ENCODE assay signal across 1 cellular context in the genomic region with DNA sequence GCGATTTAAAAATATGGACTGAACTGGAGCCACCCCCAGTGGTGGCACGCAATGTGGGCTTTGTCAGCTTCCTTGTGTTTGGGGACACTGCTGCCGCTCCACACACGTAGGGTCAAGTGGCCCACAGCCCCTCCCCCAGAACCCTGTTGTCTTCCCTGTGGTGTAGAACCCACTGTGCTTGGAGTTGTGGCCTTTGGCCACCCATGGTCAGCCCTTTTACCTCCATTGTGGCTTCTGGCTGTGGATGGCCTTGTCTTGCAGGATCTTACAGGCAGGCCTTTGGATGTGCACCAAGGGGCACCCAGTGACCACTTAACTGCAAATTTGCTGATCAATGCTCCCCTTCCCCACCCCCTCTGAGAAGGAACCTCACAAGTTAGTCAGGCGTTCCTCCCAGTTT.
TF ChIP-seq lines count a peak whose summit lies in the region.

No MANE protein-coding gene starts in this region.

TF ChIP-seq in WTC11, 78 proteins besides CTCF, POLR2A, EP300 and RAD21:
- TF ChIP-seq, protein P1, sequence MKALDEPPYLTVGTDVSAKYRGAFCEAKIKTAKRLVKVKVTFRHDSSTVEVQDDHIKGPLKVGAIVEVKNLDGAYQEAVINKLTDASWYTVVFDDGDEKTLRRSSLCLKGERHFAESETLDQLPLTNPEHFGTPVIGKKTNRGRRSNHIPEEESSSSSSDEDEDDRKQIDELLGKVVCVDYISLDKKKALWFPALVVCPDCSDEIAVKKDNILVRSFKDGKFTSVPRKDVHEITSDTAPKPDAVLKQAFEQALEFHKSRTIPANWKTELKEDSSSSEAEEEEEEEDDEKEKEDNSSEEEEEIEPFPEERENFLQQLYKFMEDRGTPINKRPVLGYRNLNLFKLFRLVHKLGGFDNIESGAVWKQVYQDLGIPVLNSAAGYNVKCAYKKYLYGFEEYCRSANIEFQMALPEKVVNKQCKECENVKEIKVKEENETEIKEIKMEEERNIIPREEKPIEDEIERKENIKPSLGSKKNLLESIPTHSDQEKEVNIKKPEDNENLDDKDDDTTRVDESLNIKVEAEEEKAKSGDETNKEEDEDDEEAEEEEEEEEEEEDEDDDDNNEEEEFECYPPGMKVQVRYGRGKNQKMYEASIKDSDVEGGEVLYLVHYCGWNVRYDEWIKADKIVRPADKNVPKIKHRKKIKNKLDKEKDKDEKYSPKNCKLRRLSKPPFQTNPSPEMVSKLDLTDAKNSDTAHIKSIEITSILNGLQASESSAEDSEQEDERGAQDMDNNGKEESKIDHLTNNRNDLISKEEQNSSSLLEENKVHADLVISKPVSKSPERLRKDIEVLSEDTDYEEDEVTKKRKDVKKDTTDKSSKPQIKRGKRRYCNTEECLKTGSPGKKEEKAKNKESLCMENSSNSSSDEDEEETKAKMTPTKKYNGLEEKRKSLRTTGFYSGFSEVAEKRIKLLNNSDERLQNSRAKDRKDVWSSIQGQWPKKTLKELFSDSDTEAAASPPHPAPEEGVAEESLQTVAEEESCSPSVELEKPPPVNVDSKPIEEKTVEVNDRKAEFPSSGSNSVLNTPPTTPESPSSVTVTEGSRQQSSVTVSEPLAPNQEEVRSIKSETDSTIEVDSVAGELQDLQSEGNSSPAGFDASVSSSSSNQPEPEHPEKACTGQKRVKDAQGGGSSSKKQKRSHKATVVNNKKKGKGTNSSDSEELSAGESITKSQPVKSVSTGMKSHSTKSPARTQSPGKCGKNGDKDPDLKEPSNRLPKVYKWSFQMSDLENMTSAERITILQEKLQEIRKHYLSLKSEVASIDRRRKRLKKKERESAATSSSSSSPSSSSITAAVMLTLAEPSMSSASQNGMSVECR (CRISPR knock-in tag; IDR thresholded peaks at IDR 0.05; ENCODE audit: borderline replicate concordance): no peak
- TF ChIP-seq ATF1 (CRISPR knock-in tag; IDR thresholded peaks at IDR 0.05): no peak
- peak; percentile 89 for TF ChIP-seq ZNF423 (CRISPR knock-in tag; IDR thresholded peaks at IDR 0.05)
- TF ChIP-seq, protein P2, sequence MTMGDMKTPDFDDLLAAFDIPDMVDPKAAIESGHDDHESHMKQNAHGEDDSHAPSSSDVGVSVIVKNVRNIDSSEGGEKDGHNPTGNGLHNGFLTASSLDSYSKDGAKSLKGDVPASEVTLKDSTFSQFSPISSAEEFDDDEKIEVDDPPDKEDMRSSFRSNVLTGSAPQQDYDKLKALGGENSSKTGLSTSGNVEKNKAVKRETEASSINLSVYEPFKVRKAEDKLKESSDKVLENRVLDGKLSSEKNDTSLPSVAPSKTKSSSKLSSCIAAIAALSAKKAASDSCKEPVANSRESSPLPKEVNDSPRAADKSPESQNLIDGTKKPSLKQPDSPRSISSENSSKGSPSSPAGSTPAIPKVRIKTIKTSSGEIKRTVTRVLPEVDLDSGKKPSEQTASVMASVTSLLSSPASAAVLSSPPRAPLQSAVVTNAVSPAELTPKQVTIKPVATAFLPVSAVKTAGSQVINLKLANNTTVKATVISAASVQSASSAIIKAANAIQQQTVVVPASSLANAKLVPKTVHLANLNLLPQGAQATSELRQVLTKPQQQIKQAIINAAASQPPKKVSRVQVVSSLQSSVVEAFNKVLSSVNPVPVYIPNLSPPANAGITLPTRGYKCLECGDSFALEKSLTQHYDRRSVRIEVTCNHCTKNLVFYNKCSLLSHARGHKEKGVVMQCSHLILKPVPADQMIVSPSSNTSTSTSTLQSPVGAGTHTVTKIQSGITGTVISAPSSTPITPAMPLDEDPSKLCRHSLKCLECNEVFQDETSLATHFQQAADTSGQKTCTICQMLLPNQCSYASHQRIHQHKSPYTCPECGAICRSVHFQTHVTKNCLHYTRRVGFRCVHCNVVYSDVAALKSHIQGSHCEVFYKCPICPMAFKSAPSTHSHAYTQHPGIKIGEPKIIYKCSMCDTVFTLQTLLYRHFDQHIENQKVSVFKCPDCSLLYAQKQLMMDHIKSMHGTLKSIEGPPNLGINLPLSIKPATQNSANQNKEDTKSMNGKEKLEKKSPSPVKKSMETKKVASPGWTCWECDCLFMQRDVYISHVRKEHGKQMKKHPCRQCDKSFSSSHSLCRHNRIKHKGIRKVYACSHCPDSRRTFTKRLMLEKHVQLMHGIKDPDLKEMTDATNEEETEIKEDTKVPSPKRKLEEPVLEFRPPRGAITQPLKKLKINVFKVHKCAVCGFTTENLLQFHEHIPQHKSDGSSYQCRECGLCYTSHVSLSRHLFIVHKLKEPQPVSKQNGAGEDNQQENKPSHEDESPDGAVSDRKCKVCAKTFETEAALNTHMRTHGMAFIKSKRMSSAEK (CRISPR knock-in tag; IDR thresholded peaks at IDR 0.05; ENCODE audit: borderline replicate concordance): 0 out of 2 replicates have a peak, but pooled peaks have one; percentile 14
- TF ChIP-seq, protein P3, sequence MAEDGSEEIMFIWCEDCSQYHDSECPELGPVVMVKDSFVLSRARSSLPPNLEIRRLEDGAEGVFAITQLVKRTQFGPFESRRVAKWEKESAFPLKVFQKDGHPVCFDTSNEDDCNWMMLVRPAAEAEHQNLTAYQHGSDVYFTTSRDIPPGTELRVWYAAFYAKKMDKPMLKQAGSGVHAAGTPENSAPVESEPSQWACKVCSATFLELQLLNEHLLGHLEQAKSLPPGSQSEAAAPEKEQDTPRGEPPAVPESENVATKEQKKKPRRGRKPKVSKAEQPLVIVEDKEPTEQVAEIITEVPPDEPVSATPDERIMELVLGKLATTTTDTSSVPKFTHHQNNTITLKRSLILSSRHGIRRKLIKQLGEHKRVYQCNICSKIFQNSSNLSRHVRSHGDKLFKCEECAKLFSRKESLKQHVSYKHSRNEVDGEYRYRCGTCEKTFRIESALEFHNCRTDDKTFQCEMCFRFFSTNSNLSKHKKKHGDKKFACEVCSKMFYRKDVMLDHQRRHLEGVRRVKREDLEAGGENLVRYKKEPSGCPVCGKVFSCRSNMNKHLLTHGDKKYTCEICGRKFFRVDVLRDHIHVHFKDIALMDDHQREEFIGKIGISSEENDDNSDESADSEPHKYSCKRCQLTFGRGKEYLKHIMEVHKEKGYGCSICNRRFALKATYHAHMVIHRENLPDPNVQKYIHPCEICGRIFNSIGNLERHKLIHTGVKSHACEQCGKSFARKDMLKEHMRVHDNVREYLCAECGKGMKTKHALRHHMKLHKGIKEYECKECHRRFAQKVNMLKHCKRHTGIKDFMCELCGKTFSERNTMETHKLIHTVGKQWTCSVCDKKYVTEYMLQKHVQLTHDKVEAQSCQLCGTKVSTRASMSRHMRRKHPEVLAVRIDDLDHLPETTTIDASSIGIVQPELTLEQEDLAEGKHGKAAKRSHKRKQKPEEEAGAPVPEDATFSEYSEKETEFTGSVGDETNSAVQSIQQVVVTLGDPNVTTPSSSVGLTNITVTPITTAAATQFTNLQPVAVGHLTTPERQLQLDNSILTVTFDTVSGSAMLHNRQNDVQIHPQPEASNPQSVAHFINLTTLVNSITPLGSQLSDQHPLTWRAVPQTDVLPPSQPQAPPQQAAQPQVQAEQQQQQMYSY (CRISPR knock-in tag; IDR thresholded peaks at IDR 0.05): no peak
- no peak for TF ChIP-seq CREM (CRISPR knock-in tag; IDR thresholded peaks at IDR 0.05)
- TF ChIP-seq, protein P4, sequence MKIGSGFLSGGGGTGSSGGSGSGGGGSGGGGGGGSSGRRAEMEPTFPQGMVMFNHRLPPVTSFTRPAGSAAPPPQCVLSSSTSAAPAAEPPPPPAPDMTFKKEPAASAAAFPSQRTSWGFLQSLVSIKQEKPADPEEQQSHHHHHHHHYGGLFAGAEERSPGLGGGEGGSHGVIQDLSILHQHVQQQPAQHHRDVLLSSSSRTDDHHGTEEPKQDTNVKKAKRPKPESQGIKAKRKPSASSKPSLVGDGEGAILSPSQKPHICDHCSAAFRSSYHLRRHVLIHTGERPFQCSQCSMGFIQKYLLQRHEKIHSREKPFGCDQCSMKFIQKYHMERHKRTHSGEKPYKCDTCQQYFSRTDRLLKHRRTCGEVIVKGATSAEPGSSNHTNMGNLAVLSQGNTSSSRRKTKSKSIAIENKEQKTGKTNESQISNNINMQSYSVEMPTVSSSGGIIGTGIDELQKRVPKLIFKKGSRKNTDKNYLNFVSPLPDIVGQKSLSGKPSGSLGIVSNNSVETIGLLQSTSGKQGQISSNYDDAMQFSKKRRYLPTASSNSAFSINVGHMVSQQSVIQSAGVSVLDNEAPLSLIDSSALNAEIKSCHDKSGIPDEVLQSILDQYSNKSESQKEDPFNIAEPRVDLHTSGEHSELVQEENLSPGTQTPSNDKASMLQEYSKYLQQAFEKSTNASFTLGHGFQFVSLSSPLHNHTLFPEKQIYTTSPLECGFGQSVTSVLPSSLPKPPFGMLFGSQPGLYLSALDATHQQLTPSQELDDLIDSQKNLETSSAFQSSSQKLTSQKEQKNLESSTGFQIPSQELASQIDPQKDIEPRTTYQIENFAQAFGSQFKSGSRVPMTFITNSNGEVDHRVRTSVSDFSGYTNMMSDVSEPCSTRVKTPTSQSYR (CRISPR knock-in tag; IDR thresholded peaks at IDR 0.05): no peak
